8 cellular contexts compared by ENCODE assay signal in genomic region chr10:94183666-94184264, GRCh38.
DNase-seq lines count a peak whose midpoint lies in the region; ATAC-seq, FAIRE-seq and TF ChIP-seq lines count a peak whose summit lies in the region.

No MANE protein-coding gene starts in this region.

- CTCF ChIA-PET in A549 (lab: Yijun Ruan, JAX): interaction anchor here (0.5 to 1.7 kb wide), 4 partner anchors 17 to 325 kb away, joined by 4 read pairs; no protein-coding TSS in a partner anchor

- H3K27ac ChIP-seq in A549 (peak overlapping the region in 1 of 2 experiments; percentile 56; a peak in 2 of 6 replicates), SJCRH30 (no peak overlapping the region; the same call in 1 of the 2 replicates), foreskin keratinocyte (peak overlapping the region; percentile 36), colonic mucosa (no peak overlapping the region), thyroid gland (no peak overlapping the region), left lung (no peak overlapping the region)

- intact Hi-C loops in colonic mucosa (cut with DNase I) (no loop called here), thyroid gland (cut with DNase I) (no loop called here), left lung (cut with DNase I) (no loop called here)

- DNase-seq in A549 (ENCODE audit: low read depth in 1 of 2, low spot score in 1 of 2) (peak in 1 of 2 experiments; percentile 33), GM12865 (ENCODE audit: low read depth) (peak; percentile 4), SJCRH30 (peak; percentile 19 to 25), foreskin keratinocyte (peak; percentile 95 to 98), colonic mucosa (no peak), thyroid gland (no peak), left lung (no peak)

- ATAC-seq in A549 (peak; percentile 54 to 80; a peak in 5 of 6 replicates), foreskin keratinocyte (peak; percentile 99), left lung (no peak), GM18861 (IDR thresholded peaks at IDR 0.05; ENCODE audit: unreplicated experiment) (no peak)

- TF ChIP-seq POLR2A in A549 (IDR thresholded peaks at IDR 0.05; ENCODE audit: low read length) (no peak), thyroid gland (IDR thresholded peaks at IDR 0.05) (no peak)

- H3K36me3 ChIP-seq in SJCRH30 (no peaks in the 10 kb centered on the region), colonic mucosa (no peaks in the 10 kb centered on the region), thyroid gland (no peaks in the 10 kb centered on the region), left lung (no peaks in the 10 kb centered on the region)

- H3K4me1 ChIP-seq in A549: peaks cover 14% of the 10 kb centered on the region
- peaks cover 7% of the 10 kb centered on the region for H3K4me1 ChIP-seq in SJCRH30
- peaks cover 9% of the 10 kb centered on the region for H3K4me1 ChIP-seq in foreskin keratinocyte
- H3K4me1 ChIP-seq in colonic mucosa: no peaks in the 10 kb centered on the region
- H3K4me1 ChIP-seq in thyroid gland: no peaks in the 10 kb centered on the region
- no peaks in the 10 kb centered on the region for H3K4me1 ChIP-seq in left lung

- TF ChIP-seq RAD21 in A549 (conservative IDR thresholded peaks at IDR 0.05 in 1 of 2, IDR thresholded peaks at IDR 0.05 in 1 of 2): no peak

- no peak overlapping the region for H3K9ac ChIP-seq in colonic mucosa (ENCODE audit: low read depth in 2 of 2, low read length in 2 of 2)

- peak overlapping the region; percentile 23; the same call in 2 of the 3 replicates for H3K4me2 ChIP-seq in A549

- TF ChIP-seq EP300 in A549 (IDR thresholded peaks at IDR 0.05): no peak

- POLR2A ChIA-PET in A549 (lab: Yijun Ruan, JAX): interaction anchor here (1.5 kb wide), 1 partner anchor 18 kb away, joined by 3 read pairs; no protein-coding TSS in a partner anchor

- no peaks in the 10 kb centered on the region for H3K9me3 ChIP-seq in A549
- H3K9me3 ChIP-seq in SJCRH30 (replicated peaks): no peaks in the 10 kb centered on the region
- H3K9me3 ChIP-seq in colonic mucosa: no peaks in the 10 kb centered on the region
- no peaks in the 10 kb centered on the region for H3K9me3 ChIP-seq in thyroid gland
- no peaks in the 10 kb centered on the region for H3K9me3 ChIP-seq in left lung

- TF ChIP-seq CTCF in A549 (IDR thresholded peaks at IDR 0.05) (no peak), GM12865 (IDR thresholded peaks at IDR 0.05; ENCODE audit: insufficient read depth, low read depth, low read length, missing control alignments) (no peak), foreskin keratinocyte (conservative IDR thresholded peaks at IDR 0.05) (no peak), colonic mucosa (IDR thresholded peaks at IDR 0.05) (no peak), thyroid gland (IDR thresholded peaks at IDR 0.05) (no peak), left lung (IDR thresholded peaks at IDR 0.05) (no peak)

- WGBS in A549 (ENCODE audit: missing lambda C conversion rate): 61% methylated on average over 7 of the region's 7 CpGs
- WGBS in thyroid gland, 2 donors: 84 to 92% methylated on average over 7 of the region's 7 CpGs

- no peak for FAIRE-seq in A549 (lab: Jason Lieb, UNC)

- H3K27me3 ChIP-seq in SJCRH30 (no peaks in the 10 kb centered on the region), foreskin keratinocyte (no peaks in the 10 kb centered on the region), colonic mucosa (no peaks in the 10 kb centered on the region), thyroid gland (no peaks in the 10 kb centered on the region), left lung (no peaks in the 10 kb centered on the region)

- H3K4me3 ChIP-seq in A549 (no peak overlapping the region), GM12865 (ENCODE audit: low read depth, low read length) (no peak overlapping the region), SJCRH30 (no peak overlapping the region), colonic mucosa (no peak overlapping the region), thyroid gland (replicated peaks in 1 of 3) (no peak overlapping the region), left lung (no peak overlapping the region)

TF ChIP-seq in A549, 52 proteins besides CTCF, POLR2A, EP300 and RAD21:
- TF ChIP-seq PHF8 (IDR thresholded peaks at IDR 0.05; ENCODE audit: borderline replicate concordance, low read depth): no peak
- TF ChIP-seq RARB (CRISPR knock-in tag; IDR thresholded peaks at IDR 0.05): no peak
- no peak for TF ChIP-seq GATA3 (IDR thresholded peaks at IDR 0.05; ENCODE audit: borderline replicate concordance)
- TF ChIP-seq JUN (IDR thresholded peaks at IDR 0.05): no peak
- TF ChIP-seq MAX (IDR thresholded peaks at IDR 0.05): peak; percentile 25; the same call in 1 of the 2 replicates
- no peak for TF ChIP-seq CEBPB (IDR thresholded peaks at IDR 0.05)

Comparison
In these comparisons a context has a peak if more than half of its experiments do, and no peak if none do; other contexts are left out.
1. ATAC-seq: peak in A549 (2 of 2) and foreskin keratinocyte (single experiment); none in left lung (single experiment) and GM18861 (single experiment).
2. DNase-seq: peak in GM12865 (single experiment), SJCRH30 (2 of 2) and foreskin keratinocyte (2 of 2); none in colonic mucosa (single experiment), thyroid gland (0 of 2) and left lung (0 of 2).